Comparison of ENCODE assay signal across 8 cellular contexts in genomic region chr4:102743352-102743751, GRCh38.
DNase-seq lines count a peak whose midpoint lies in the region; ATAC-seq lines count a peak whose summit lies in the region.
"Not testable (repeated sequence)": the region's sequence is repeated elsewhere in the genome, so short reads cannot be mapped to it uniquely, and the experiment has no call there.

No MANE protein-coding gene starts in this region.

- ATAC-seq in GM18498 (IDR thresholded peaks at IDR 0.05; ENCODE audit: unreplicated experiment): peak; percentile 99
- ATAC-seq in GM19328 (IDR thresholded peaks at IDR 0.05; ENCODE audit: unreplicated experiment): peak; percentile 98
- ATAC-seq in GM21723 (IDR thresholded peaks at IDR 0.05; ENCODE audit: unreplicated experiment): peak; percentile 97
- ATAC-seq in HG03045 (IDR thresholded peaks at IDR 0.05; ENCODE audit: unreplicated experiment): peak; percentile 92
- peak; percentile 80 for ATAC-seq in HG03521 (IDR thresholded peaks at IDR 0.05; ENCODE audit: unreplicated experiment)
- peak; percentile 40 for ATAC-seq in stimulated activated naive CD8-positive, alpha-beta T cell treated with anti-CD3 and anti-CD28 coated beads, Interleukin-15, Interleukin-2, amounts not matched to agents 100 U/mL and 50 U/mL, for 24 hours

- DNase-seq in OCI-M2 (lab: John Stamatoyannopoulos, UW; ENCODE audit: unreplicated experiment) (peak; percentile 6), globus pallidus (ENCODE audit: low spot score) (peak; percentile 21)
- not testable (repeated sequence) for DNase-seq in stimulated activated naive CD8-positive, alpha-beta T cell treated with anti-CD3 and anti-CD28 coated beads, Interleukin-15, Interleukin-2, amounts not matched to agents 100 U/mL and 50 U/mL, for 24 hours

Comparison
In these comparisons a context has a peak if more than half of its experiments do, and no peak if none do; other contexts are left out.
1. ATAC-seq: peak in every context shown above with its lines; median percentile 99 in GM18498; 98 in GM19328; 97 in GM21723; 92 in HG03045; 80 in HG03521; 40 in stimulated activated naive CD8-positive, alpha-beta T cell treated with anti-CD3 and anti-CD28 coated beads, Interleukin-15, Interleukin-2, amounts not matched to agents 100 U/mL and 50 U/mL, for 24 hours.